Comparison of ENCODE assay signal across 27 cellular contexts in genomic region chr10:122082616-122083477, GRCh38.
"Had no signal": no experiment of that assay in that cellular context is flagged by ENCODE, and none has a peak within 500 bp of the region (broad histone marks: within the 10 kb centered on the region; RNA-seq: fewer than 3 reads in every experiment).

No MANE protein-coding gene starts in this region.

- H3K9me3 Mint-ChIP-seq: mesothelial cell of epicardium; naive B cell; natural killer cell treated with Interleukin-12 subunit alpha and Interleukin-12 subunit beta and Interleukin-15 and Interleukin-18, amount 100 ng/mL, for 72 hours; neural crest cell; stimulated activated naive CD8-positive, alpha-beta T cell treated with anti-CD3 and anti-CD28 coated beads, Interleukin-15, amount 100 ng/mL, for 72 hours had no signal

- H3K9me3 ChIP-seq: esophagus muscularis mucosa, mucosa of descending colon, neutrophil, pancreas, right lobe of liver, thyroid gland had no signal

- DNase-seq: dorsolateral prefrontal cortex; effector CD4-positive, alpha-beta T cell; foreskin keratinocyte; glutamatergic neuron; hypothalamus; immature natural killer cell; mesenchymal stem cell; mucosa of descending colon; naive B cell; pancreas; retina; right lobe of liver; stimulated activated CD4-positive, alpha-beta T cell treated with anti-CD3 and anti-CD28 coated beads, Interleukin-12 subunit alpha, Interleukin-12 subunit beta, amount 100 ng/mL, for 4 hours; stimulated activated CD4-positive, alpha-beta T cell treated with anti-CD3 and anti-CD28 coated beads, Interleukin-1b, Interleukin-23, amount 100 ng/mL, for 48 hours; stimulated activated CD4-positive, alpha-beta T cell treated with anti-CD3 and anti-CD28 coated beads, Interleukin-4, amount 100 ng/mL, for 1 hour; stimulated activated CD8-positive, alpha-beta memory T cell treated with anti-CD3 and anti-CD28 coated beads, Interleukin-4, amount 100 ng/mL, for 48 hours; stimulated activated naive CD4-positive, alpha-beta T cell; stimulated activated naive CD8-positive, alpha-beta T cell treated with anti-CD3 and anti-CD28 coated beads, Interleukin-15, amount 100 ng/mL, for 72 hours; thyroid gland; trophoblast cell had no signal

- H3K4me2 ChIP-seq: smooth muscle cell had no signal

- H3K4me3 ChIP-seq: dorsolateral prefrontal cortex, esophagus muscularis mucosa, mucosa of descending colon, pancreas, right lobe of liver, smooth muscle cell, thyroid gland had no signal

- H3K4me3 Mint-ChIP-seq: immature natural killer cell; mesothelial cell of epicardium; natural killer cell treated with Interleukin-12 subunit alpha and Interleukin-12 subunit beta and Interleukin-15 and Interleukin-18, amount 100 ng/mL, for 72 hours; neural crest cell; stimulated activated naive CD8-positive, alpha-beta T cell treated with anti-CD3 and anti-CD28 coated beads, Interleukin-15, amount 100 ng/mL, for 72 hours had no signal

- H3K36me3 Mint-ChIP-seq: immature natural killer cell; mesothelial cell of epicardium; naive B cell; natural killer cell treated with Interleukin-12 subunit alpha and Interleukin-12 subunit beta and Interleukin-15 and Interleukin-18, amount 100 ng/mL, for 72 hours had no signal

- H3K36me3 ChIP-seq: neutrophil, pancreas, right lobe of liver, thyroid gland had no signal

- H3K4me1 Mint-ChIP-seq: immature natural killer cell; naive B cell; stimulated activated naive CD8-positive, alpha-beta T cell treated with anti-CD3 and anti-CD28 coated beads, Interleukin-15, amount 100 ng/mL, for 72 hours had no signal

- H3K27ac Mint-ChIP-seq: immature natural killer cell; mesothelial cell of epicardium; naive B cell; natural killer cell treated with Interleukin-12 subunit alpha and Interleukin-12 subunit beta and Interleukin-15 and Interleukin-18, amount 100 ng/mL, for 72 hours; stimulated activated naive CD8-positive, alpha-beta T cell treated with anti-CD3 and anti-CD28 coated beads, Interleukin-15, amount 100 ng/mL, for 72 hours had no signal

- H3K27ac ChIP-seq: dorsolateral prefrontal cortex, epithelial cell of prostate, esophagus muscularis mucosa, foreskin keratinocyte, neutrophil, pancreas, right lobe of liver, thyroid gland had no signal

- H3K27me3 ChIP-seq: esophagus muscularis mucosa, foreskin keratinocyte, pancreas, right lobe of liver, thyroid gland had no signal

- H3K4me1 ChIP-seq: pancreas, right lobe of liver, thyroid gland had no signal

- ATAC-seq: foreskin keratinocyte; mucosa of descending colon; natural killer cell treated with Interleukin-12 subunit alpha and Interleukin-12 subunit beta and Interleukin-15 and Interleukin-18, amount 100 ng/mL, for 72 hours; pancreas; right lobe of liver; stimulated activated naive CD8-positive, alpha-beta T cell treated with anti-CD3 and anti-CD28 coated beads, Interleukin-15, amount 100 ng/mL, for 72 hours had no signal

- H3K27me3 Mint-ChIP-seq: naive B cell; natural killer cell treated with Interleukin-12 subunit alpha and Interleukin-12 subunit beta and Interleukin-15 and Interleukin-18, amount 100 ng/mL, for 72 hours; stimulated activated naive CD8-positive, alpha-beta T cell treated with anti-CD3 and anti-CD28 coated beads, Interleukin-15, amount 100 ng/mL, for 72 hours had no signal
